In the genomic region with DNA sequence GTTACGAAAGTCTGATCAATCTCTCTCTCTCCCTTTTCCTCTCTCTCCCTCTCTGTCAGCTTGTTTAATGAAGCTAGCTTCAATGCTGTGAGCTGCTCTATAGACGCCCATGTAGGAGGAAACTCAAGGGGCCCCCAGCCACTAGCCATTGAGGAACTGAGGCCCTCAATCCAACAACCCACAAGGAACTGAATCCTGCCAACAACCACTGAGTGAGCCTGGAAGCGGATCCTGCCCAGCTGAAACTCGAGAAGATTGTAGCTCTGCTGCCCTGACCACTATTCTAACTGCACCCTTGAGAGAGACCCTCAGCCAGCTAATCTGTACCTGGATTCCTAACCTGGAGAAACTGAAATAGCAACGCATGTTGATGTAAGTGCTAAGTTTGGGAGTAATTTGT, we compare ENCODE assay signal across 1 cellular context.
TF ChIP-seq lines count a peak whose summit lies in the region.

No MANE protein-coding gene starts in this region.

TF ChIP-seq in GM23338, 12 proteins besides CTCF, POLR2A, EP300 and RAD21 (continued from another document):
- TF ChIP-seq, protein P1, sequence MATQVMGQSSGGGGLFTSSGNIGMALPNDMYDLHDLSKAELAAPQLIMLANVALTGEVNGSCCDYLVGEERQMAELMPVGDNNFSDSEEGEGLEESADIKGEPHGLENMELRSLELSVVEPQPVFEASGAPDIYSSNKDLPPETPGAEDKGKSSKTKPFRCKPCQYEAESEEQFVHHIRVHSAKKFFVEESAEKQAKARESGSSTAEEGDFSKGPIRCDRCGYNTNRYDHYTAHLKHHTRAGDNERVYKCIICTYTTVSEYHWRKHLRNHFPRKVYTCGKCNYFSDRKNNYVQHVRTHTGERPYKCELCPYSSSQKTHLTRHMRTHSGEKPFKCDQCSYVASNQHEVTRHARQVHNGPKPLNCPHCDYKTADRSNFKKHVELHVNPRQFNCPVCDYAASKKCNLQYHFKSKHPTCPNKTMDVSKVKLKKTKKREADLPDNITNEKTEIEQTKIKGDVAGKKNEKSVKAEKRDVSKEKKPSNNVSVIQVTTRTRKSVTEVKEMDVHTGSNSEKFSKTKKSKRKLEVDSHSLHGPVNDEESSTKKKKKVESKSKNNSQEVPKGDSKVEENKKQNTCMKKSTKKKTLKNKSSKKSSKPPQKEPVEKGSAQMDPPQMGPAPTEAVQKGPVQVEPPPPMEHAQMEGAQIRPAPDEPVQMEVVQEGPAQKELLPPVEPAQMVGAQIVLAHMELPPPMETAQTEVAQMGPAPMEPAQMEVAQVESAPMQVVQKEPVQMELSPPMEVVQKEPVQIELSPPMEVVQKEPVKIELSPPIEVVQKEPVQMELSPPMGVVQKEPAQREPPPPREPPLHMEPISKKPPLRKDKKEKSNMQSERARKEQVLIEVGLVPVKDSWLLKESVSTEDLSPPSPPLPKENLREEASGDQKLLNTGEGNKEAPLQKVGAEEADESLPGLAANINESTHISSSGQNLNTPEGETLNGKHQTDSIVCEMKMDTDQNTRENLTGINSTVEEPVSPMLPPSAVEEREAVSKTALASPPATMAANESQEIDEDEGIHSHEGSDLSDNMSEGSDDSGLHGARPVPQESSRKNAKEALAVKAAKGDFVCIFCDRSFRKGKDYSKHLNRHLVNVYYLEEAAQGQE (IDR thresholded peaks at IDR 0.05; ENCODE audit: unreplicated experiment) = no peak
- TF ChIP-seq, protein P2, sequence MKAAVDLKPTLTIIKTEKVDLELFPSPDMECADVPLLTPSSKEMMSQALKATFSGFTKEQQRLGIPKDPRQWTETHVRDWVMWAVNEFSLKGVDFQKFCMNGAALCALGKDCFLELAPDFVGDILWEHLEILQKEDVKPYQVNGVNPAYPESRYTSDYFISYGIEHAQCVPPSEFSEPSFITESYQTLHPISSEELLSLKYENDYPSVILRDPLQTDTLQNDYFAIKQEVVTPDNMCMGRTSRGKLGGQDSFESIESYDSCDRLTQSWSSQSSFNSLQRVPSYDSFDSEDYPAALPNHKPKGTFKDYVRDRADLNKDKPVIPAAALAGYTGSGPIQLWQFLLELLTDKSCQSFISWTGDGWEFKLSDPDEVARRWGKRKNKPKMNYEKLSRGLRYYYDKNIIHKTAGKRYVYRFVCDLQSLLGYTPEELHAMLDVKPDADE (IDR thresholded peaks at IDR 0.05) = no peak
- no peak for TF ChIP-seq JUNB (IDR thresholded peaks at IDR 0.05; ENCODE audit: unreplicated experiment)
- no peak for TF ChIP-seq ZNF331 (CRISPR knock-in tag; IDR thresholded peaks at IDR 0.05; ENCODE audit: low read depth)
